ENCODE assay signal across 2 cellular contexts in genomic region chr16:101586-101985, GRCh38.
TF ChIP-seq lines count a peak whose summit lies in the region.

No MANE protein-coding gene starts in this region.

TF ChIP-seq in liver, 16 proteins besides CTCF, POLR2A, EP300 and RAD21:
- TF ChIP-seq ZBTB33 (IDR thresholded peaks at IDR 0.05) (no peak), TAF1 (conservative IDR thresholded peaks at IDR 0.05) (no peak), JUND (IDR thresholded peaks at IDR 0.05) (no peak), GABPA (IDR thresholded peaks at IDR 0.05 in 1 of 2, conservative IDR thresholded peaks at IDR 0.05 in 1 of 2) (no peak), HNF4A (conservative IDR thresholded peaks at IDR 0.05) (no peak), REST (IDR thresholded peaks at IDR 0.05) (no peak), YY1 (IDR thresholded peaks at IDR 0.05) (no peak), FOXA1 (IDR thresholded peaks at IDR 0.05) (no peak), MAX (IDR thresholded peaks at IDR 0.05) (no peak)

TF ChIP-seq in HepG2, 621 proteins besides CTCF, POLR2A, EP300 and RAD21:
- TF ChIP-seq HOXA3 (CRISPR knock-in tag; IDR thresholded peaks at IDR 0.05), result no peak
- TF ChIP-seq ZNF740 (CRISPR knock-in tag; IDR thresholded peaks at IDR 0.05), result no peak
- TF ChIP-seq ZNF800 (CRISPR knock-in tag; IDR thresholded peaks at IDR 0.05), result no peak
